In genomic region chr15:44535092-44535491, GRCh38 we compare ENCODE assay signal across 12 cellular contexts. TPM values are rescaled to one million over a fixed set of nuclear protein-coding genes. Genes with fewer than 3 reads are reported as not detected.
DNase-seq lines count a peak whose midpoint lies in the region; ATAC-seq and TF ChIP-seq lines count a peak whose summit lies in the region.
"Had no signal": no experiment of that assay in that cellular context is flagged by ENCODE, and none has a peak within 500 bp of the region (broad histone marks: within the 10 kb centered on the region; RNA-seq: fewer than 3 reads in every experiment).

No MANE protein-coding gene starts in this region.

- H3K4me3 Mint-ChIP-seq in Caco-2 (ENCODE audit: unreplicated experiment), result peak overlapping the region; percentile 94
- H3K4me3 Mint-ChIP-seq in chondrocyte (ENCODE audit: unreplicated experiment), result peak overlapping the region; percentile 85

- peaks cover 12% of the 10 kb centered on the region for H3K4me1 Mint-ChIP-seq in Caco-2 (ENCODE audit: low read depth, unreplicated experiment)
- peaks cover 35% of the 10 kb centered on the region for H3K4me1 Mint-ChIP-seq in chondrocyte (ENCODE audit: low read depth)

- peak overlapping the region; percentile 90 for H3K27ac Mint-ChIP-seq in Caco-2 (ENCODE audit: unreplicated experiment)
- H3K27ac Mint-ChIP-seq in chondrocyte (ENCODE audit: unreplicated experiment), result peak overlapping the region; percentile 73

- no peak overlapping the region for H3K9ac ChIP-seq in NT2/D1 (ENCODE audit: insufficient read length, low read depth)
- H3K9ac ChIP-seq in neural cell (ENCODE audit: low read length), result no peak overlapping the region

- peak overlapping the region; percentile 82 for H3K4me3 ChIP-seq in Caco-2 (ENCODE audit: low read depth, low read length)
- H3K4me3 ChIP-seq in NT2/D1 (ENCODE audit: insufficient read length, low read depth), result peak overlapping the region; percentile 9
- peak overlapping the region; percentile 90 for H3K4me3 ChIP-seq in neural cell (ENCODE audit: low read length)

- DNase-seq in Caco-2, result no peak
- DNase-seq in NT2/D1 (ENCODE audit: low read depth, low spot score), result no peak
- DNase-seq in chondrocyte (ENCODE audit: low spot score), result no peak
- no peak for DNase-seq in germinal center (ENCODE audit: low spot score)
- DNase-seq: anterior cingulate cortex, DMS 273 treated with DMSO at 0.1 percent for 48 hours, hypothalamus, NCI-H2227 treated with DMSO at 0.1 percent for 48 hours had no signal

- ATAC-seq in GM21619 (IDR thresholded peaks at IDR 0.05; ENCODE audit: unreplicated experiment), result no peak
- ATAC-seq in activated CD4-positive, CD25-positive, alpha-beta regulatory T cell treated with anti-CD3 and anti-CD28 coated beads, Interleukin-2, amount 50 U/mL, for 24 hours, result no peak
- ATAC-seq: Right ventricle myocardium inferior had no signal

- no peaks in the 10 kb centered on the region for H3K9me2 ChIP-seq in neural cell (ENCODE audit: insufficient read depth, low read length)

- H3K79me2 ChIP-seq in neural cell (replicated peaks; ENCODE audit: insufficient read depth, low read length), result peaks cover 17% of the 10 kb centered on the region

- CTCF ChIA-PET in Caco-2 (lab: Charles Lee), result no interaction called here

- H3K9me3 ChIP-seq in Caco-2 (no peaks in the 10 kb centered on the region), NT2/D1 (ENCODE audit: insufficient read depth, low read length) (no peaks in the 10 kb centered on the region), neural cell (ENCODE audit: low read length) (no peaks in the 10 kb centered on the region)

- no peak overlapping the region for H3K4me2 ChIP-seq in neural cell (ENCODE audit: low read length)

- H3K9me3 Mint-ChIP-seq in Caco-2 (ENCODE audit: unreplicated experiment), result no peaks in the 10 kb centered on the region
- no peaks in the 10 kb centered on the region for H3K9me3 Mint-ChIP-seq in chondrocyte (ENCODE audit: low read depth)

- H3K27ac ChIP-seq in neural cell (ENCODE audit: low read length), result no peak overlapping the region

- no peaks in the 10 kb centered on the region for H3K27me3 Mint-ChIP-seq in Caco-2 (ENCODE audit: insufficient read depth, unreplicated experiment)
- no peaks in the 10 kb centered on the region for H3K27me3 Mint-ChIP-seq in chondrocyte (ENCODE audit: low read depth)

- no peaks in the 10 kb centered on the region for H3K27me3 ChIP-seq in Caco-2 (replicated peaks; ENCODE audit: control insufficient read depth, insufficient read depth, low read length)
- H3K27me3 ChIP-seq in NT2/D1 (ENCODE audit: insufficient read depth, insufficient read length), result no peaks in the 10 kb centered on the region
- H3K27me3 ChIP-seq in neural cell (ENCODE audit: insufficient read depth, low read depth, low read length), result no peaks in the 10 kb centered on the region

- POLR2A ChIA-PET in Caco-2 (lab: Charles Lee), result no interaction called here

- TF ChIP-seq EP300 in neural cell (conservative IDR thresholded peaks at IDR 0.05; ENCODE audit: poor library complexity, severe bottlenecking), result no peak

- H3K4me1 ChIP-seq in Caco-2, result peaks cover 4% of the 10 kb centered on the region; the same call in 1 of the 2 replicates
- no peaks in the 10 kb centered on the region for H3K4me1 ChIP-seq in NT2/D1 (ENCODE audit: insufficient read depth, insufficient read length)

- no peaks in the 10 kb centered on the region for H4K20me1 ChIP-seq in neural cell (ENCODE audit: insufficient read depth)

- intact Hi-C loops in Caco-2 (cut with micrococcal nuclease; ENCODE audit: unreplicated experiment), result loop anchor here (10.0 kb wide), 1 partner anchor 250 kb away; the partner anchor contains the start of gene GOLM2

- TF ChIP-seq RAD21 in neural cell (conservative IDR thresholded peaks at IDR 0.05), result no peak

- no TSS peak for BruUV-seq in Caco-2 (replicated peaks; lab: Mats Ljungman, UMichigan)

- no peak for TF ChIP-seq CTCF in Caco-2 (IDR thresholded peaks at IDR 0.05; ENCODE audit: insufficient read depth in 1 of 2, low read depth in 1 of 2, low read length in 1 of 2, severe bottlenecking in 1 of 2, unreplicated experiment in 1 of 2)
- no peak for TF ChIP-seq CTCF in chondrocyte (IDR thresholded peaks at IDR 0.05)
- TF ChIP-seq CTCF in neural cell (IDR thresholded peaks at IDR 0.05; ENCODE audit: poor library complexity, severe bottlenecking), result no peak

- H3F3A ChIP-seq in neural cell (ENCODE audit: insufficient read depth, low read length, poor library complexity, severe bottlenecking), result no peaks in the 10 kb centered on the region

- no peak overlapping the region for H2AFZ ChIP-seq in neural cell (ENCODE audit: low read depth, low read length)

- H3K36me3 Mint-ChIP-seq in Caco-2 (ENCODE audit: insufficient read depth, unreplicated experiment) (peaks cover 77% of the 10 kb centered on the region), chondrocyte (ENCODE audit: low read depth) (peaks cover 2% of the 10 kb centered on the region)

- H3K36me3 ChIP-seq in Caco-2 (ENCODE audit: control insufficient read depth, insufficient read depth, low read length), result no peaks in the 10 kb centered on the region
- H3K36me3 ChIP-seq in NT2/D1 (ENCODE audit: insufficient read depth, insufficient read length, low read length), result peaks cover 12% of the 10 kb centered on the region
- no peaks in the 10 kb centered on the region for H3K36me3 ChIP-seq in neural cell (ENCODE audit: insufficient read depth, low read length)

TF ChIP-seq in neural cell, 6 proteins besides CTCF, POLR2A, EP300 and RAD21:
- no peak for TF ChIP-seq SMC3 (conservative IDR thresholded peaks at IDR 0.05; ENCODE audit: poor library complexity)
- no peak for TF ChIP-seq MXI1 (conservative IDR thresholded peaks at IDR 0.05; ENCODE audit: poor library complexity, severe bottlenecking)
- TF ChIP-seq POLR2AphosphoS5 (IDR thresholded peaks at IDR 0.05), result no peak
- TF ChIP-seq TAF1 (IDR thresholded peaks at IDR 0.05; ENCODE audit: low read depth), result no peak
- no peak for TF ChIP-seq EZH2 (IDR thresholded peaks at IDR 0.05; ENCODE audit: borderline replicate concordance, insufficient read depth, low read length, poor library complexity, severe bottlenecking)
- TF ChIP-seq REST (IDR thresholded peaks at IDR 0.05; ENCODE audit: borderline replicate concordance), result no peak

RNA-seq across cellular contexts. Expression of gene EIF3J, which starts 1.9 kb away (rescaled TPM):
- 179 and 182 TPM in 2 replicates for total RNA-seq in Caco-2 (2022)
- 93.1 to 108 TPM (median 98.0 TPM) in 3 replicates for total RNA-seq in chondrocyte
- 51.4 and 52.9 TPM in 2 replicates for polyA plus RNA-seq in neural cell
- 61.1 and 76.1 TPM in 2 replicates for polyA minus RNA-seq in neural cell

Comparison
In these comparisons a context has a peak if more than half of its experiments do, and no peak if none do; other contexts are left out.
1. H3K4me3 ChIP-seq: peak in every context shown above with its lines; median percentile 90 in neural cell; 82 in Caco-2; 9 in NT2/D1.